8 cellular contexts compared by ENCODE assay signal in genomic region chr5:108747111-108748009, GRCh38. TPM values are rescaled to one million over a fixed set of nuclear protein-coding genes. Genes with fewer than 3 reads are reported as not detected.
DNase-seq lines count a peak whose midpoint lies in the region; ATAC-seq, FAIRE-seq and TF ChIP-seq lines count a peak whose summit lies in the region.

Gene FER, plus strand, starts transcription at chr5:108747897. Its CDS starts 50,286 bp downstream, at chr5:108798183.

- H3K4me3 ChIP-seq in AG09309 (ENCODE audit: control insufficient read depth, low read depth, low read length) (peak within 1 kb of the TSS; percentile 95), mammary epithelial cell (replicated peaks in 1 of 3; ENCODE audit: insufficient read depth in 1 of 3, low read depth in 2 of 3, low read length in 3 of 3) (peak within 1 kb of the TSS; percentile 93 to 97 (median 97))

- no peaks in the 10 kb centered on the region for H4K20me1 ChIP-seq in mammary epithelial cell (ENCODE audit: insufficient read depth, low read length)

- no peaks in the 10 kb centered on the region for H3K27me3 ChIP-seq in mammary epithelial cell (ENCODE audit: insufficient read depth, low read length)

- in situ Hi-C loops in mammary epithelial cell (cut with MboI; ENCODE audit: low sequenced_read_pairs in 2 of 2) = no loop called here

- H3K36me3 ChIP-seq in mammary epithelial cell (ENCODE audit: insufficient read depth, low read length) = no peaks in the 10 kb centered on the region

- no peaks in the 10 kb centered on the region for H3K9me3 ChIP-seq in mammary epithelial cell (replicated peaks; ENCODE audit: insufficient read depth, low read length)

- no peak for DNase-seq in AG09309 (ENCODE audit: low read depth)
- DNase-seq in mammary epithelial cell = peak; percentile 94
- peak in 2 of 3 donors; percentile 9 to 38 for DNase-seq in stimulated activated CD4-positive, alpha-beta T cell treated with anti-CD3 and anti-CD28 coated beads, Interleukin-12 subunit alpha, Interleukin-12 subunit beta, amount 100 ng/mL, for 48 hours (ENCODE audit: low read depth in 2 of 3, low spot score in 1 of 3)
- DNase-seq in GOT3 (lab: John Stamatoyannopoulos, UW) = no peak

- TF ChIP-seq CTCF in AG09309 (IDR thresholded peaks at IDR 0.05; ENCODE audit: control insufficient read depth, insufficient read depth, low read depth, low read length, missing control alignments) (no peak), mammary epithelial cell (conservative IDR thresholded peaks at IDR 0.05 in 1 of 2, IDR thresholded peaks at IDR 0.05 in 1 of 2; ENCODE audit: extremely low read depth in 1 of 2, insufficient read depth in 1 of 2, low read depth in 1 of 2, low read length in 2 of 2) (no peak)

- peaks cover 8% of the 10 kb centered on the region for H3K4me1 Mint-ChIP-seq in T-helper 1 cell treated with Interleukin-12 subunit alpha and Interleukin-12 subunit beta and Interleukin-4 antibody, amounts not matched to agents 30 μg/mL and 1 μg/mL, for 36 hours (ENCODE audit: low read depth)

- H3K9me3 Mint-ChIP-seq in T-helper 1 cell treated with Interleukin-12 subunit alpha and Interleukin-12 subunit beta and Interleukin-4 antibody, amounts not matched to agents 30 μg/mL and 1 μg/mL, for 36 hours = no peaks in the 10 kb centered on the region

- peaks cover 64% of the 10 kb centered on the region for H3K27me3 Mint-ChIP-seq in T-helper 1 cell treated with Interleukin-12 subunit alpha and Interleukin-12 subunit beta and Interleukin-4 antibody, amounts not matched to agents 30 μg/mL and 1 μg/mL, for 36 hours (ENCODE audit: low read depth)

- peak within 1 kb of the TSS; percentile 100 for H3K9ac ChIP-seq in mammary epithelial cell (ENCODE audit: insufficient read depth, low read length)

- 5% methylated on average over 17 of the region's 18 CpGs for WGBS in mammary epithelial cell (ENCODE audit: low coverage, missing lambda C conversion rate)

- H3K4me2 ChIP-seq in mammary epithelial cell (ENCODE audit: insufficient read depth, low read depth, low read length) = peak within 1 kb of the TSS; percentile 92

- dilution Hi-C loops in mammary epithelial cell (cut with HindIII; ENCODE audit: low sequenced_read_pairs) = no loop called here

- H2AFZ ChIP-seq in mammary epithelial cell (ENCODE audit: low read depth, low read length) = peak within 1 kb of the TSS; percentile 57

- peak; percentile 82 for FAIRE-seq in islet of Langerhans (lab: Jason Lieb, UNC)

- peaks cover 5% of the 10 kb centered on the region for H3K36me3 Mint-ChIP-seq in T-helper 1 cell treated with Interleukin-12 subunit alpha and Interleukin-12 subunit beta and Interleukin-4 antibody, amounts not matched to agents 30 μg/mL and 1 μg/mL, for 36 hours (ENCODE audit: low read depth)

- CTCF ChIA-PET in mammary epithelial cell (lab: Charles Lee; ENCODE audit: low non-redundant PET) = no interaction called here

- no TSS peak for BruUV-seq in mammary epithelial cell (replicated peaks; lab: Mats Ljungman, UMichigan)

- peaks cover 12% of the 10 kb centered on the region for H3K4me1 ChIP-seq in mammary epithelial cell (ENCODE audit: insufficient read depth, low read length)

- peaks cover 39% of the 10 kb centered on the region for H3K79me2 ChIP-seq in mammary epithelial cell (ENCODE audit: insufficient read depth, low read length)

- peak within 1 kb of the TSS; percentile 96 for H3K4me3 Mint-ChIP-seq in T-helper 1 cell treated with Interleukin-12 subunit alpha and Interleukin-12 subunit beta and Interleukin-4 antibody, amounts not matched to agents 30 μg/mL and 1 μg/mL, for 36 hours

- ATAC-seq in GM19043 (IDR thresholded peaks at IDR 0.05; ENCODE audit: low read depth, unreplicated experiment) = peak; percentile 22
- ATAC-seq in HG03442 (IDR thresholded peaks at IDR 0.05; ENCODE audit: unreplicated experiment) = peak; percentile 21

- peak within 1 kb of the TSS; percentile 100 for H3K27ac ChIP-seq in mammary epithelial cell (ENCODE audit: insufficient read depth, low read depth, low read length)

- peak within 1 kb of the TSS; percentile 73 for H3K27ac Mint-ChIP-seq in T-helper 1 cell treated with Interleukin-12 subunit alpha and Interleukin-12 subunit beta and Interleukin-4 antibody, amounts not matched to agents 30 μg/mL and 1 μg/mL, for 36 hours

- intact Hi-C loops in mammary epithelial cell (cut with micrococcal nuclease) = loop anchor here (1.0 to 2.0 kb wide), 6 partner anchors 19 to 663 kb away; no protein-coding TSS in a partner anchor

RNA-seq across cellular contexts. Expression of gene FER, which starts in this region (rescaled TPM):
- 10 to 100 TPM; 41.3 to 61.5 TPM for total RNA-seq in mammary epithelial cell
- 9.5 TPM for polyA plus RNA-seq in mammary epithelial cell
- polyA minus RNA-seq in mammary epithelial cell = 35.0 TPM

Comparison
In these comparisons a context has a peak if more than half of its experiments do, and no peak if none do; other contexts are left out.
1. DNase-seq: peak in mammary epithelial cell (single experiment) and stimulated activated CD4-positive, alpha-beta T cell treated with anti-CD3 and anti-CD28 coated beads, Interleukin-12 subunit alpha, Interleukin-12 subunit beta, amount 100 ng/mL, for 48 hours (2 of 3); none in AG09309 (single experiment) and GOT3 (single experiment).